Comparison of ENCODE assay signal across 9 cellular contexts in the genomic region with DNA sequence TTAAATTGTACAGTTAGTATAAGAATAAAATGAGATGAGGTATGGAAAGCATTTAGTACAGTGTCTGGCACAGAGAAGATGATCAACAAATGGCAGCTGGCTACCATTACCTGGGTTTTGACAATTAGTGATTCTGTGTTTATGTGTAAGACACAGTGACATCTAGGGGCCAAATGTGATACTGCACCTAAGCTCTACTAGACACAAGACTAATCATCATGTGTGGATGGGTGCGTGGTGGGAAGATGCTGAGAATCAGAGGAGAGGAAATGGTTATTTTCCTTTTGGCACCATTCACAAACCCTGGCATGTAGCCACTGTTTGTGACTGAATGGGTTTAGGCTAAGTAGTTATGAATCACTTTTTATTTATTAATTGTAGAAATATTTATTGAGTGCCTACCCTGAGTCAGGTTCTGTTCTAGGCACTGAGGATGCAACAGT.
DNase-seq lines count a peak whose midpoint lies in the region; FAIRE-seq and TF ChIP-seq lines count a peak whose summit lies in the region.
"Had no signal": no experiment of that assay in that cellular context is flagged by ENCODE, and none has a peak within 500 bp of the region (broad histone marks: within the 10 kb centered on the region; RNA-seq: fewer than 3 reads in every experiment).

No MANE protein-coding gene starts in this region.

- peaks cover 13% of the 10 kb centered on the region for H3K9me3 Mint-ChIP-seq in activated CD4-positive, alpha-beta T cell treated with anti-CD3 and anti-CD28 coated beads, Interleukin-2, amount 10 ng/mL, durations not matched to agents 24 days and 14 days
- H3K9me3 Mint-ChIP-seq in progenitor cell of endocrine pancreas (ENCODE audit: low read depth) = peaks cover 5% of the 10 kb centered on the region

- no peak overlapping the region for H3K4me3 Mint-ChIP-seq in activated CD4-positive, alpha-beta T cell treated with anti-CD3 and anti-CD28 coated beads, Interleukin-2, amount 10 ng/mL, durations not matched to agents 24 days and 14 days
- no peak overlapping the region for H3K4me3 Mint-ChIP-seq in progenitor cell of endocrine pancreas (ENCODE audit: low read depth)

- H3K4me3 ChIP-seq in Loucy (ENCODE audit: low read length, poor library complexity, severe bottlenecking) = no peak overlapping the region
- H3K4me3 ChIP-seq in H1 (ENCODE audit: extremely low read depth in 1 of 4, insufficient read depth in 2 of 4, low read depth in 3 of 4, low read length in 4 of 4) = no peak overlapping the region

- TF ChIP-seq RAD21 in H1 (IDR thresholded peaks at IDR 0.05 in 1 of 2, conservative IDR thresholded peaks at IDR 0.05 in 1 of 2; ENCODE audit: low read depth in 2 of 2, low read length in 2 of 2) = peak in 1 of 2 experiments; percentile 23; a peak in 1 of 4 replicates

- POLR2A ChIA-PET in H1 (lab: Charles Lee; ENCODE audit: partially characterized antibody) = no interaction called here

- H3K79me2 ChIP-seq in Loucy (ENCODE audit: insufficient read depth, low read length) (no peaks in the 10 kb centered on the region), H1 (ENCODE audit: control insufficient read depth in 1 of 2, insufficient read depth in 2 of 2, low read length in 2 of 2) (no peaks in the 10 kb centered on the region)

- H2AK5ac ChIP-seq in H1 (ENCODE audit: low read depth, low read length) = no peak overlapping the region

- H3K23me2 ChIP-seq in H1 (ENCODE audit: low read depth, low read length) = peaks cover 2% of the 10 kb centered on the region; the same call in 1 of the 2 replicates

- H3K27me3 ChIP-seq in Loucy (ENCODE audit: insufficient read depth, low read length, poor library complexity, severe bottlenecking) (no peaks in the 10 kb centered on the region), H1 (replicated peaks in 1 of 4; ENCODE audit: control insufficient read depth in 3 of 4, extremely low read depth in 1 of 4, insufficient read depth in 3 of 4, low read length in 3 of 4) (no peaks in the 10 kb centered on the region)

- no peak overlapping the region for H4K8ac ChIP-seq in H1 (ENCODE audit: extremely low read depth, insufficient read depth, low read length)

- no peaks in the 10 kb centered on the region for H3F3A ChIP-seq in Loucy (ENCODE audit: low read depth)

- H3K27ac Mint-ChIP-seq in activated CD4-positive, alpha-beta T cell treated with anti-CD3 and anti-CD28 coated beads, Interleukin-2, amount 10 ng/mL, durations not matched to agents 24 days and 14 days = no peak overlapping the region
- H3K27ac Mint-ChIP-seq in progenitor cell of endocrine pancreas = no peak overlapping the region

- no peak overlapping the region for H3K14ac ChIP-seq in H1 (ENCODE audit: insufficient read length)

- H3K9me3 ChIP-seq in Loucy (ENCODE audit: insufficient read depth, low read depth, low read length) (peaks cover 18% of the 10 kb centered on the region), H1 (ENCODE audit: insufficient read depth in 2 of 2, low read depth in 1 of 2, low read length in 1 of 2) (peaks cover 14 to 18% of the 10 kb centered on the region in 2 experiments)

- intact Hi-C loops in activated CD4-positive, alpha-beta T cell treated with anti-CD3 and anti-CD28 coated beads, Interleukin-2, amount 10 ng/mL, durations not matched to agents 24 days and 14 days (cut with micrococcal nuclease) = no loop called here

- FAIRE-seq in H1 (lab: Jason Lieb, UNC) = no peak

- no peaks in the 10 kb centered on the region for H3K27me3 Mint-ChIP-seq in activated CD4-positive, alpha-beta T cell treated with anti-CD3 and anti-CD28 coated beads, Interleukin-2, amount 10 ng/mL, durations not matched to agents 24 days and 14 days
- peaks cover 4% of the 10 kb centered on the region for H3K27me3 Mint-ChIP-seq in progenitor cell of endocrine pancreas

- H3K18ac ChIP-seq in H1 (ENCODE audit: extremely low read depth, low read length) = no peak overlapping the region

- no peak overlapping the region for H2BK120ac ChIP-seq in H1 (replicated peaks; ENCODE audit: low read depth, low read length)

- no peak overlapping the region for H2BK20ac ChIP-seq in H1 (ENCODE audit: low read length)

- H4K91ac ChIP-seq in H1 (replicated peaks; ENCODE audit: insufficient read length, low read length) = no peak overlapping the region

- 87% methylated on average over 1 of the region's 1 CpG; no CpG with 5 or more reads in 1 of the 2 experiments for WGBS in H1 (ENCODE audit: extremely low coverage in 1 of 2, insufficient coverage in 1 of 2, insufficient read length in 1 of 2, insufficient replicate concordance in 2 of 2, low coverage in 1 of 2, low lambda C conversion rate in 2 of 2, missing lambda C conversion rate in 1 of 2), 2 experiments

- no peaks in the 10 kb centered on the region for H3K36me3 ChIP-seq in Loucy (ENCODE audit: insufficient read depth, low read length)
- H3K36me3 ChIP-seq in H1 (ENCODE audit: control insufficient read depth in 2 of 4, insufficient read depth in 4 of 4, low read length in 3 of 4) = no peaks in the 10 kb centered on the region

- no peak overlapping the region for H2BK15ac ChIP-seq in H1 (ENCODE audit: low read length)

- CTCF ChIA-PET in H1 (lab: Charles Lee; ENCODE audit: partially characterized antibody) = interaction anchor here (0.7 to 2.8 kb wide), 9 partner anchors 9 to 375 kb away, joined by 3 to 12 read pairs (median 6); no protein-coding TSS in a partner anchor

- TF ChIP-seq CTCF in Loucy (conservative IDR thresholded peaks at IDR 0.05; ENCODE audit: low read length) (peak; percentile 64), H1 (IDR thresholded peaks at IDR 0.05; ENCODE audit: control extremely low read depth in 1 of 3, insufficient read depth in 1 of 3, low read depth in 1 of 3, low read length in 3 of 3) (peak in 2 of 3 experiments; percentile 21 to 65; a peak in 2 of 4 replicates), progenitor cell of endocrine pancreas (IDR thresholded peaks at IDR 0.05; ENCODE audit: unreplicated experiment) (peak; percentile 40)

- H3K23ac ChIP-seq in H1 (ENCODE audit: insufficient read length) = no peak overlapping the region

- H3K9ac ChIP-seq in Loucy (ENCODE audit: low read depth, low read length, poor library complexity, severe bottlenecking) (no peak overlapping the region), H1 (replicated peaks in 1 of 4; ENCODE audit: extremely low read depth in 1 of 4, low read depth in 3 of 4, low read length in 3 of 4) (no peak overlapping the region)

- no peak overlapping the region for H3K56ac ChIP-seq in H1 (replicated peaks; ENCODE audit: insufficient read length, low read depth, low read length)

- H3K4ac ChIP-seq in H1 (replicated peaks; ENCODE audit: insufficient read length, low read depth, low read length) = no peak overlapping the region

- peak; percentile 12 to 28 for DNase-seq in activated CD4-positive, alpha-beta T cell treated with anti-CD3 and anti-CD28 coated beads, Interleukin-2, amount 50 U/mL, for 48 hours
- no peak for DNase-seq in activated CD4-positive, alpha-beta T cell treated with anti-CD3 and anti-CD28 coated beads, Interleukin-2, amount 10 ng/mL, durations not matched to agents 24 days and 14 days
- DNase-seq in H1 (ENCODE audit: low read depth in 1 of 2, low spot score in 2 of 2) (no peak), progenitor cell of endocrine pancreas (ENCODE audit: low spot score, unreplicated experiment) (no peak), NCI-H128 (lab: John Stamatoyannopoulos, UW; ENCODE audit: unreplicated experiment) (no peak), inferior parietal cortex (ENCODE audit: extremely low spot score) (no peak), GF-D8 (lab: John Stamatoyannopoulos, UW) (no peak)
- DNase-seq: DMS79 had no signal

- H3K4me1 ChIP-seq in Loucy (ENCODE audit: insufficient read depth, low read length, poor library complexity, severe bottlenecking) (no peaks in the 10 kb centered on the region), H1 (replicated peaks in 1 of 4; ENCODE audit: control insufficient read depth in 3 of 4, insufficient read depth in 4 of 4, low read length in 3 of 4) (no peaks in the 10 kb centered on the region; a peak in 1 of 7 replicates)

- H3K4me1 Mint-ChIP-seq in activated CD4-positive, alpha-beta T cell treated with anti-CD3 and anti-CD28 coated beads, Interleukin-2, amount 10 ng/mL, durations not matched to agents 24 days and 14 days = no peaks in the 10 kb centered on the region
- no peaks in the 10 kb centered on the region for H3K4me1 Mint-ChIP-seq in progenitor cell of endocrine pancreas (ENCODE audit: low read depth)

- no peak overlapping the region for H2BK12ac ChIP-seq in H1 (ENCODE audit: low read depth, low read length)

- H2BK5ac ChIP-seq in H1 (ENCODE audit: low read depth, low read length) = no peak overlapping the region

- H4K20me1 ChIP-seq in Loucy (ENCODE audit: insufficient read depth, low read length, poor library complexity, severe bottlenecking) (no peaks in the 10 kb centered on the region), H1 (replicated peaks in 1 of 2; ENCODE audit: control insufficient read depth in 1 of 2, insufficient read depth in 2 of 2, low read length in 2 of 2) (no peaks in the 10 kb centered on the region)

- H3K79me1 ChIP-seq in H1 (ENCODE audit: low read depth, low read length) = no peaks in the 10 kb centered on the region

- no peak for TF ChIP-seq POLR2A in H1 (IDR thresholded peaks at IDR 0.05; ENCODE audit: control extremely low read depth in 1 of 2, low read depth in 2 of 2, low read length in 2 of 2)

- H2AFZ ChIP-seq in Loucy (ENCODE audit: low read length) = no peak overlapping the region
- H2AFZ ChIP-seq in H1 (ENCODE audit: low read length) = no peak overlapping the region

- H3K9me2 ChIP-seq in Loucy (replicated peaks; ENCODE audit: low read depth, low read length) = no peaks in the 10 kb centered on the region

- H4K5ac ChIP-seq in H1 (ENCODE audit: insufficient read length, low read depth, low read length) = no peak overlapping the region

- H3K27ac ChIP-seq in H1 (ENCODE audit: low read depth, low read length) = no peak overlapping the region

- H3K36me3 Mint-ChIP-seq in activated CD4-positive, alpha-beta T cell treated with anti-CD3 and anti-CD28 coated beads, Interleukin-2, amount 10 ng/mL, durations not matched to agents 24 days and 14 days (ENCODE audit: low read depth) = peaks cover 2% of the 10 kb centered on the region
- H3K36me3 Mint-ChIP-seq in progenitor cell of endocrine pancreas (ENCODE audit: insufficient read depth) = no peaks in the 10 kb centered on the region

- no peak overlapping the region for H3K4me2 ChIP-seq in Loucy (ENCODE audit: low read depth, low read length, poor library complexity, severe bottlenecking)
- no peak overlapping the region for H3K4me2 ChIP-seq in H1 (ENCODE audit: insufficient read depth in 1 of 2, low read depth in 2 of 2, low read length in 2 of 2)

- no peak for TF ChIP-seq EP300 in H1 (IDR thresholded peaks at IDR 0.05; ENCODE audit: borderline replicate concordance in 1 of 2, low read depth in 2 of 2, low read length in 2 of 2)

TF ChIP-seq in H1, 55 proteins besides CTCF, POLR2A, EP300 and RAD21 (continues in another document):
- no peak for TF ChIP-seq CBX5 (IDR thresholded peaks at IDR 0.05; ENCODE audit: low read depth, low read length)

Comparison
In these comparisons a context has a peak if more than half of its experiments do, and no peak if none do; other contexts are left out.
1. DNase-seq: peak in activated CD4-positive, alpha-beta T cell treated with anti-CD3 and anti-CD28 coated beads, Interleukin-2, amount 50 U/mL, for 48 hours (2 of 2); none in activated CD4-positive, alpha-beta T cell treated with anti-CD3 and anti-CD28 coated beads, Interleukin-2, amount 10 ng/mL, durations not matched to agents 24 days and 14 days (single experiment), H1 (0 of 2), progenitor cell of endocrine pancreas (single experiment), NCI-H128 (single experiment), inferior parietal cortex (single experiment) and GF-D8 (single experiment).
2. Peak in every context shown above with its lines, with median percentiles within 50 percentile points of each other: CTCF ChIP-seq.